ENCODE assay signal across 10 cellular contexts in the genomic region with DNA sequence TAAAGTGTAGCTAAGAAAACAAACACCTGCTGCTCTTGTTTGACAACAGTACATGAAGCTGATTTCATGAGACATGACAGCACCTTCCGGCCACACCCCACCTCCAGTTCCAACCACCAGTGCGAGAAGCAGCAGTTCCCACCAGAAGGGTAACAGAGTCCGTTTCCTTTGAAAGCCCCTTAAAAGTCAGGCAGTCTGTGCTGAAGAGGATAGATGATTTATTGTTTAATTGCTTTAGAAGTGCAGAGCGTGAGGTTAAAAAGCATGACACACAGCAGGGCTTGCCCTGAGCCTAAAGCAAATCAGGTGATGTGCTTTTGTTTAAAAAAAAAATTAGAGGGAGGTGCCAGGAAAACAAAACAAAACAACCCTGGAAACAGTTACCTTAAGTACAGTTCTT.
DNase-seq lines count a peak whose midpoint lies in the region; ATAC-seq, FAIRE-seq and TF ChIP-seq lines count a peak whose summit lies in the region.
"Had no signal": no experiment of that assay in that cellular context is flagged by ENCODE, and none has a peak within 500 bp of the region (broad histone marks: within the 10 kb centered on the region; RNA-seq: fewer than 3 reads in every experiment).

No MANE protein-coding gene starts in this region.

- TF ChIP-seq CTCF in adrenal gland (IDR thresholded peaks at IDR 0.05): no peak
- TF ChIP-seq CTCF in A673 (conservative IDR thresholded peaks at IDR 0.05; ENCODE audit: low read depth, low read length): no peak

- H3K4me3 ChIP-seq in CD4-positive, alpha-beta memory T cell (ENCODE audit: low read length in 2 of 2): no peak overlapping the region
- no peak overlapping the region for H3K4me3 ChIP-seq in adrenal gland
- no peak overlapping the region for H3K4me3 ChIP-seq in A673 (ENCODE audit: low read depth, low read length, poor library complexity, severe bottlenecking)

- CTCF ChIA-PET in CD4-positive, alpha-beta memory T cell (lab: Charles Lee; ENCODE audit: partially characterized antibody): interaction anchor here (1.0 to 3.2 kb wide), 8 partner anchors 19 to 500 kb away, joined by 3 to 9 read pairs (median 6); no protein-coding TSS in a partner anchor
- CTCF ChIA-PET in A673 (lab: Charles Lee): no interaction called here

- no peaks in the 10 kb centered on the region for H3K9me3 Mint-ChIP-seq in CD4-positive, alpha-beta memory T cell

- H3K4me1 Mint-ChIP-seq in CD4-positive, alpha-beta memory T cell: peaks cover 36 to 74% (median 59%) of the 10 kb centered on the region in 4 donors

- peak overlapping the region in 7 of 8 donors; percentile 57 to 83 (median 78) for H3K4me3 Mint-ChIP-seq in CD4-positive, alpha-beta memory T cell

- peaks cover 58% of the 10 kb centered on the region for H3K4me1 ChIP-seq in CD4-positive, alpha-beta memory T cell (ENCODE audit: insufficient read depth, low read length)
- no peaks in the 10 kb centered on the region for H3K4me1 ChIP-seq in adrenal gland (replicated peaks in 1 of 2)
- no peaks in the 10 kb centered on the region for H3K4me1 ChIP-seq in A673 (ENCODE audit: insufficient read depth, low read length, poor library complexity, severe bottlenecking)

- intact Hi-C loops in CD4-positive, alpha-beta memory T cell (cut with micrococcal nuclease): loop anchor here (2.0 to 5.0 kb wide), 3 partner anchors 35 to 95 kb away; no protein-coding TSS in a partner anchor
- intact Hi-C loops in adrenal gland (cut with DNase I): no loop called here
- intact Hi-C loops in A673 (cut with micrococcal nuclease; ENCODE audit: unreplicated experiment): no loop called here

- H3K36me3 Mint-ChIP-seq in CD4-positive, alpha-beta memory T cell: peaks cover 42 to 65% of the 10 kb centered on the region in 2 donors

- ATAC-seq in HG03442 (IDR thresholded peaks at IDR 0.05; ENCODE audit: unreplicated experiment) (peak; percentile 46), esophagus mucosa (peak; percentile 39)

- peak overlapping the region; percentile 79 to 95 (median 94) for H3K27ac Mint-ChIP-seq in CD4-positive, alpha-beta memory T cell

- H3K27ac ChIP-seq in CD4-positive, alpha-beta memory T cell (ENCODE audit: low read depth, low read length): peak overlapping the region; percentile 53
- H3K27ac ChIP-seq in caudate nucleus (ENCODE audit: low read depth, low read length) (no peak overlapping the region), adrenal gland (no peak overlapping the region), A673 (ENCODE audit: low read depth, low read length, poor library complexity, severe bottlenecking) (no peak overlapping the region)
- H3K27ac ChIP-seq: neutrophil had no signal

- H3K27me3 ChIP-seq in CD4-positive, alpha-beta memory T cell (ENCODE audit: insufficient read depth, low read length): no peaks in the 10 kb centered on the region
- no peaks in the 10 kb centered on the region for H3K27me3 ChIP-seq in adrenal gland
- H3K27me3 ChIP-seq in A673 (replicated peaks; ENCODE audit: insufficient read depth, low read depth, low read length, poor library complexity): no peaks in the 10 kb centered on the region

- 59 to 74% (median 65%) methylated on average over 4 of the region's 4 CpGs for WGBS in adrenal gland, 4 donors

- POLR2A ChIA-PET in CD4-positive, alpha-beta memory T cell (lab: Charles Lee; ENCODE audit: partially characterized antibody): interaction anchor here (1.0 to 2.6 kb wide), 9 partner anchors 8 to 100 kb away, joined by 3 to 14 read pairs (median 5); a partner anchor contains a TSS
- POLR2A ChIA-PET in A673 (lab: Charles Lee; ENCODE audit: low non-redundant PET): no interaction called here

- no peaks in the 10 kb centered on the region for H3K9me3 ChIP-seq in CD4-positive, alpha-beta memory T cell (ENCODE audit: control insufficient read depth in 1 of 2, low read length in 2 of 2)
- H3K9me3 ChIP-seq in adrenal gland (replicated peaks in 1 of 3) (no peaks in the 10 kb centered on the region), A673 (ENCODE audit: low read depth, low read length, poor library complexity, severe bottlenecking) (no peaks in the 10 kb centered on the region)
- H3K9me3 ChIP-seq: neutrophil had no signal

- H3K27me3 Mint-ChIP-seq in CD4-positive, alpha-beta memory T cell: no peaks in the 10 kb centered on the region

- H3K36me3 ChIP-seq in CD4-positive, alpha-beta memory T cell (ENCODE audit: insufficient read depth, low read length): peaks cover 28% of the 10 kb centered on the region
- H3K36me3 ChIP-seq in adrenal gland (replicated peaks in 1 of 2) (no peaks in the 10 kb centered on the region), A673 (ENCODE audit: insufficient read depth, low read length, poor library complexity, severe bottlenecking) (no peaks in the 10 kb centered on the region)
- H3K36me3 ChIP-seq: neutrophil had no signal

- peak; percentile 58 to 87 (median 69) for DNase-seq in CD4-positive, alpha-beta memory T cell
- DNase-seq in activated CD4-positive, CD25-positive, alpha-beta regulatory T cell treated with anti-CD3 and anti-CD28 coated beads, Interleukin-2, amount 50 U/mL, for 72 hours: peak; percentile 50
- DNase-seq in caudate nucleus (lab: John Stamatoyannopoulos, UW): no peak
- DNase-seq in adrenal gland: no peak
- DNase-seq in A673 (ENCODE audit: low spot score): no peak
- DNase-seq in RCC 7860 (ENCODE audit: low spot score): no peak

- TF ChIP-seq POLR2A in adrenal gland (IDR thresholded peaks at IDR 0.05): no peak

- no peak for FAIRE-seq in RCC 7860 (lab: Jason Lieb, UNC)
- FAIRE-seq: endometrium had no signal

- BruUV-seq in A673 (replicated peaks; lab: Mats Ljungman, UMichigan): no TSS peak

Comparison
In these comparisons a context has a peak if more than half of its experiments do, and no peak if none do; other contexts are left out.
1. DNase-seq: peak in CD4-positive, alpha-beta memory T cell (5 of 5) and activated CD4-positive, CD25-positive, alpha-beta regulatory T cell treated with anti-CD3 and anti-CD28 coated beads, Interleukin-2, amount 50 U/mL, for 72 hours (single experiment); none in caudate nucleus (0 of 61), adrenal gland (0 of 7), A673 (single experiment) and RCC 7860 (single experiment).